9 cellular contexts compared by ENCODE assay signal in the genomic region with DNA sequence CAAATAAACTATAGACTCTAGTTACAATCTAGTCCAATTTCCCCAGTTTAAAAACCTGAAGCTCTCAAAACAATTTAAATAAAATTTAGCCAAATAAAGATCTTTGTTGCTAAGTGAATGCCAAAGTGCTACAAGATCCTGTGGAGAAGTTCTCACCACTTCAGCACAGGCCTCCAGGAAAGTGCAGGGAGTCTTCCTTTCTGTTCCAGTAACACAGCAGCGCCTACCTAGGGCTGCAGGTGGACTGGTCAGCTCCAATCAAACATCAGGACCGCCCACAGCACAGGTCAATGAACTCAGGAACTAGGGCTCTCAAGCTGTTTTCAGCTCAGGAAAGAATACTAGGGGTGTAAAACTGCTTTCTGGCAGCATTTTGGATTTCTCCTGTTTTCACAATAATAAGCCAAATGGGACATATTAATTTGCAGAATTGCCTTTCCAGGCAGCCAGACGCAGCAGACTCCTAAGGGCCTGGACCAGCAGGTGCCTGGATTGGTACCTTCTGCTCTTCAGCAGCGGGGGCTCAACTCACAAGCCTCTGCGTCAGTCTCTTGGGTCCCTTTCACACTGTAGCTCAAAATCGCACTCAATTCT. TPM values are rescaled to one million over a fixed set of nuclear protein-coding genes. Genes with fewer than 3 reads are reported as not detected.
A peak's percentile ranks its signal among the peaks of the same experiment; 100 is the strongest.
DNase-seq lines count a peak whose midpoint lies in the region; ATAC-seq and TF ChIP-seq lines count a peak whose summit lies in the region.
"Had no signal": no experiment of that assay in that cellular context is flagged by ENCODE, and none has a peak within 500 bp of the region (broad histone marks: within the 10 kb centered on the region; RNA-seq: fewer than 3 reads in every experiment).

No MANE protein-coding gene starts in this region.

- peaks cover 36% of the 10 kb centered on the region for H3K27me3 ChIP-seq in iPS-18a (ENCODE audit: control insufficient read depth, insufficient read depth, low read length)
- no peaks in the 10 kb centered on the region for H3K27me3 ChIP-seq in rectal smooth muscle tissue (ENCODE audit: control insufficient read depth, insufficient read depth, low read length)

- no peaks in the 10 kb centered on the region for H3K9me3 ChIP-seq in T-helper 17 cell (ENCODE audit: control insufficient read depth, low read length, poor library complexity, severe bottlenecking)
- H3K9me3 ChIP-seq in iPS-18a (ENCODE audit: control insufficient read depth, low read depth, low read length), result no peaks in the 10 kb centered on the region

- H3K27ac ChIP-seq in iPS-18a (ENCODE audit: low read length) (no peak overlapping the region), rectal smooth muscle tissue (ENCODE audit: low read depth, low read length) (no peak overlapping the region)
- H3K27ac ChIP-seq: 22Rv1 had no signal

- H3K27ac Mint-ChIP-seq in T-helper 17 cell, result no peak overlapping the region

- H3K4me3 ChIP-seq in iPS-18a (ENCODE audit: low read length) (peak overlapping the region; percentile 76), rectal smooth muscle tissue (ENCODE audit: low read length) (peak overlapping the region; percentile 68)

- H3K4me3 Mint-ChIP-seq in T-helper 17 cell, result peak overlapping the region; percentile 77

- H3K36me3 Mint-ChIP-seq in T-helper 17 cell (ENCODE audit: low read depth), result peaks cover 2% of the 10 kb centered on the region

- ATAC-seq in T-helper 17 cell (no peak), GM18858 (IDR thresholded peaks at IDR 0.05; ENCODE audit: unreplicated experiment) (no peak), SK-N-SH treated with all-trans-retinoic acid at 6 μM for 48 hours (no peak)

- H3K9ac ChIP-seq in iPS-18a (ENCODE audit: low read length) (no peak overlapping the region), rectal smooth muscle tissue (ENCODE audit: low read length) (peak overlapping the region; percentile 19)

- DNase-seq in DMS79 treated with DMSO at 0.1 percent for 48 hours (lab: John Stamatoyannopoulos, UW) (peak; percentile 46), DMS79 (lab: John Stamatoyannopoulos, UW) (no peak), T-helper 17 cell (no peak), LoVo (ENCODE audit: low spot score) (no peak)

- peaks cover 12% of the 10 kb centered on the region for H3K4me1 Mint-ChIP-seq in T-helper 17 cell

- H3K27me3 Mint-ChIP-seq in T-helper 17 cell, result peaks cover 66% of the 10 kb centered on the region

- H3K4me1 ChIP-seq in iPS-18a (ENCODE audit: control insufficient read depth, low read depth, low read length) (peaks cover 12% of the 10 kb centered on the region), rectal smooth muscle tissue (ENCODE audit: control insufficient read depth, insufficient read depth, low read length) (no peaks in the 10 kb centered on the region)

- peaks cover 8% of the 10 kb centered on the region for H3K36me3 ChIP-seq in iPS-18a (ENCODE audit: control insufficient read depth, low read depth, low read length)
- H3K36me3 ChIP-seq in rectal smooth muscle tissue (ENCODE audit: control insufficient read depth, insufficient read depth, low read length), result no peaks in the 10 kb centered on the region

TF ChIP-seq in SK-N-SH treated with all-trans-retinoic acid at 6 μM for 48 hours, 23 proteins besides CTCF, POLR2A, EP300 and RAD21:
- TF ChIP-seq OSR1 (CRISPR knock-in tag; IDR thresholded peaks at IDR 0.05) (no peak), ZFP3 (CRISPR knock-in tag; IDR thresholded peaks at IDR 0.05) (no peak), TOX (CRISPR knock-in tag; IDR thresholded peaks at IDR 0.05; ENCODE audit: borderline replicate concordance) (no peak), RARB (CRISPR knock-in tag; IDR thresholded peaks at IDR 0.05) (no peak), ZNF70 (CRISPR knock-in tag; IDR thresholded peaks at IDR 0.05) (no peak), ARNTL (CRISPR knock-in tag; IDR thresholded peaks at IDR 0.05; ENCODE audit: borderline replicate concordance, low read depth) (no peak), ZFP30 (CRISPR knock-in tag; IDR thresholded peaks at IDR 0.05) (no peak)
- TF ChIP-seq, protein P1, sequence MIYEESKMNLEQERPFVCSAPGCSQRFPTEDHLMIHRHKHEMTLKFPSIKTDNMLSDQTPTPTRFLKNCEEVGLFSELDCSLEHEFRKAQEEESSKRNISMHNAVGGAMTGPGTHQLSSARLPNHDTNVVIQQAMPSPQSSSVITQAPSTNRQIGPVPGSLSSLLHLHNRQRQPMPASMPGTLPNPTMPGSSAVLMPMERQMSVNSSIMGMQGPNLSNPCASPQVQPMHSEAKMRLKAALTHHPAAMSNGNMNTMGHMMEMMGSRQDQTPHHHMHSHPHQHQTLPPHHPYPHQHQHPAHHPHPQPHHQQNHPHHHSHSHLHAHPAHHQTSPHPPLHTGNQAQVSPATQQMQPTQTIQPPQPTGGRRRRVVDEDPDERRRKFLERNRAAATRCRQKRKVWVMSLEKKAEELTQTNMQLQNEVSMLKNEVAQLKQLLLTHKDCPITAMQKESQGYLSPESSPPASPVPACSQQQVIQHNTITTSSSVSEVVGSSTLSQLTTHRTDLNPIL (CRISPR knock-in tag; IDR thresholded peaks at IDR 0.05; ENCODE audit: low read depth), result no peak
- TF ChIP-seq, protein P2, sequence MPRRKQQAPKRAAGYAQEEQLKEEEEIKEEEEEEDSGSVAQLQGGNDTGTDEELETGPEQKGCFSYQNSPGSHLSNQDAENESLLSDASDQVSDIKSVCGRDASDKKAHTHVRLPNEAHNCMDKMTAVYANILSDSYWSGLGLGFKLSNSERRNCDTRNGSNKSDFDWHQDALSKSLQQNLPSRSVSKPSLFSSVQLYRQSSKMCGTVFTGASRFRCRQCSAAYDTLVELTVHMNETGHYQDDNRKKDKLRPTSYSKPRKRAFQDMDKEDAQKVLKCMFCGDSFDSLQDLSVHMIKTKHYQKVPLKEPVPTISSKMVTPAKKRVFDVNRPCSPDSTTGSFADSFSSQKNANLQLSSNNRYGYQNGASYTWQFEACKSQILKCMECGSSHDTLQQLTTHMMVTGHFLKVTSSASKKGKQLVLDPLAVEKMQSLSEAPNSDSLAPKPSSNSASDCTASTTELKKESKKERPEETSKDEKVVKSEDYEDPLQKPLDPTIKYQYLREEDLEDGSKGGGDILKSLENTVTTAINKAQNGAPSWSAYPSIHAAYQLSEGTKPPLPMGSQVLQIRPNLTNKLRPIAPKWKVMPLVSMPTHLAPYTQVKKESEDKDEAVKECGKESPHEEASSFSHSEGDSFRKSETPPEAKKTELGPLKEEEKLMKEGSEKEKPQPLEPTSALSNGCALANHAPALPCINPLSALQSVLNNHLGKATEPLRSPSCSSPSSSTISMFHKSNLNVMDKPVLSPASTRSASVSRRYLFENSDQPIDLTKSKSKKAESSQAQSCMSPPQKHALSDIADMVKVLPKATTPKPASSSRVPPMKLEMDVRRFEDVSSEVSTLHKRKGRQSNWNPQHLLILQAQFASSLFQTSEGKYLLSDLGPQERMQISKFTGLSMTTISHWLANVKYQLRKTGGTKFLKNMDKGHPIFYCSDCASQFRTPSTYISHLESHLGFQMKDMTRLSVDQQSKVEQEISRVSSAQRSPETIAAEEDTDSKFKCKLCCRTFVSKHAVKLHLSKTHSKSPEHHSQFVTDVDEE (CRISPR knock-in tag; IDR thresholded peaks at IDR 0.05), result no peak

RNA-seq across cellular contexts. Expression of a gene that starts 1.5 kb away (rescaled TPM):
- total RNA-seq in T-helper 17 cell, result under 1 TPM; 0.22 to 0.26 TPM
